ENCODE assay signal across 8 cellular contexts in genomic region chr4:106315476-106315967, GRCh38. TPM values are rescaled to one million over a fixed set of nuclear protein-coding genes. Genes with fewer than 3 reads are reported as not detected.
DNase-seq lines count a peak whose midpoint lies in the region; ATAC-seq and TF ChIP-seq lines count a peak whose summit lies in the region.

No MANE protein-coding gene starts in this region.

- H3K4me1 Mint-ChIP-seq in endodermal cell, result peaks cover 12% of the 10 kb centered on the region
- peaks cover 10 to 24% of the 10 kb centered on the region in 2 donors for H3K4me1 Mint-ChIP-seq in natural killer cell treated with Interleukin-12 subunit alpha and Interleukin-12 subunit beta and Interleukin-15 and Interleukin-18, amount 100 ng/mL, for 72 hours (ENCODE audit: low read depth in 2 of 2)

- TF ChIP-seq CTCF in endodermal cell (conservative IDR thresholded peaks at IDR 0.05), result no peak

- WGBS in endodermal cell (ENCODE audit: insufficient coverage in 1 of 2, insufficient read length in 1 of 2), 2 experiments, result 0% methylated on average over 3 to 13 of the region's 13 CpGs

- peaks cover 4% of the 10 kb centered on the region for H3K36me3 ChIP-seq in SK-N-MC (ENCODE audit: insufficient read depth, low read length)
- peaks cover 7% of the 10 kb centered on the region for H3K36me3 ChIP-seq in endodermal cell (ENCODE audit: control insufficient read depth, insufficient read depth, low read length)

- H3K9me3 ChIP-seq in SK-N-MC (ENCODE audit: low read depth, low read length) (no peaks in the 10 kb centered on the region), endodermal cell (ENCODE audit: control insufficient read depth, low read length) (peaks cover 4% of the 10 kb centered on the region)

- no peak overlapping the region for H3K27ac Mint-ChIP-seq in endodermal cell
- H3K27ac Mint-ChIP-seq in natural killer cell treated with Interleukin-12 subunit alpha and Interleukin-12 subunit beta and Interleukin-15 and Interleukin-18, amount 100 ng/mL, for 72 hours, result no peak overlapping the region

- H3K4me3 Mint-ChIP-seq in endodermal cell, result no peak overlapping the region
- no peak overlapping the region for H3K4me3 Mint-ChIP-seq in natural killer cell treated with Interleukin-12 subunit alpha and Interleukin-12 subunit beta and Interleukin-15 and Interleukin-18, amount 100 ng/mL, for 72 hours

- peaks cover 11% of the 10 kb centered on the region for H3K36me3 Mint-ChIP-seq in endodermal cell (ENCODE audit: low read depth)
- peaks cover 4% of the 10 kb centered on the region for H3K36me3 Mint-ChIP-seq in natural killer cell treated with Interleukin-12 subunit alpha and Interleukin-12 subunit beta and Interleukin-15 and Interleukin-18, amount 100 ng/mL, for 72 hours

- H3K9me3 Mint-ChIP-seq in endodermal cell, result peaks cover 7% of the 10 kb centered on the region
- no peaks in the 10 kb centered on the region for H3K9me3 Mint-ChIP-seq in natural killer cell treated with Interleukin-12 subunit alpha and Interleukin-12 subunit beta and Interleukin-15 and Interleukin-18, amount 100 ng/mL, for 72 hours

- no peaks in the 10 kb centered on the region for H3K27me3 Mint-ChIP-seq in endodermal cell (ENCODE audit: insufficient read depth)
- no peaks in the 10 kb centered on the region for H3K27me3 Mint-ChIP-seq in natural killer cell treated with Interleukin-12 subunit alpha and Interleukin-12 subunit beta and Interleukin-15 and Interleukin-18, amount 100 ng/mL, for 72 hours

- peak; percentile 24 for ATAC-seq in GM19351 (IDR thresholded peaks at IDR 0.05; ENCODE audit: unreplicated experiment)
- peak; percentile 30 for ATAC-seq in HG03432 (IDR thresholded peaks at IDR 0.05; ENCODE audit: unreplicated experiment)
- peak; percentile 17 to 49 for ATAC-seq in natural killer cell treated with Interleukin-12 subunit alpha and Interleukin-12 subunit beta and Interleukin-15 and Interleukin-18, amount 100 ng/mL, for 72 hours

- DNase-seq in Caki2 (ENCODE audit: low read depth) (peak; percentile 67), SK-N-MC (ENCODE audit: low read depth, low spot score) (no peak), endodermal cell (no peak), NK-92 (lab: John Stamatoyannopoulos, UW; ENCODE audit: unreplicated experiment) (no peak)
- DNase-seq in natural killer cell treated with Interleukin-12 subunit alpha and Interleukin-12 subunit beta and Interleukin-15 and Interleukin-18, amount 100 ng/mL, for 72 hours (ENCODE audit: low spot score), result no peak
- DNase-seq in activated effector memory CD4-positive, alpha-beta T cell treated with Interleukin-2 at 50 U/mL for 16 hours, result no peak

- no peaks in the 10 kb centered on the region for H3K4me1 ChIP-seq in endodermal cell (ENCODE audit: control insufficient read depth, insufficient read depth, low read length)

- peak overlapping the region; percentile 98 for H3K9ac ChIP-seq in SK-N-MC (ENCODE audit: insufficient read length)
- peak overlapping the region; percentile 97 for H3K9ac ChIP-seq in endodermal cell (ENCODE audit: extremely low read depth, low read length, poor library complexity, severe bottlenecking)

- in situ Hi-C loops in Caki2 (cut with HindIII; ENCODE audit: low pct_unique_long_range_greater_than_20kb, low sequenced_read_pairs), result no loop called here

- H3K27ac ChIP-seq in SK-N-MC (peak overlapping the region; percentile 96), endodermal cell (ENCODE audit: low read depth, low read length) (peak overlapping the region; percentile 97)

- H3K27me3 ChIP-seq in endodermal cell (ENCODE audit: control insufficient read depth, insufficient read depth, low read length, poor library complexity, severe bottlenecking), result no peaks in the 10 kb centered on the region

- H3K4me3 ChIP-seq in SK-N-MC (peak overlapping the region; percentile 96), endodermal cell (ENCODE audit: low read length) (peak overlapping the region; percentile 96)

RNA-seq across cellular contexts. Expression of gene TBCK, which starts 0.5 kb away (rescaled TPM):
- total RNA-seq in Caki2 (2014; rRNA removed; shearing (Covaris generic); ENCODE audit: low replicate concordance), result 4.9 and 12.9 TPM in 2 replicates
- 10 to 100 TPM; 48.3 to 52.9 TPM for total RNA-seq in endodermal cell
- polyA plus RNA-seq in endodermal cell (2013, experiment 1 of 2), result 30.0 TPM
- 28.4 TPM for polyA plus RNA-seq in endodermal cell (2013, experiment 2 of 2)
- total RNA-seq in natural killer cell treated with Interleukin-12 subunit alpha and Interleukin-12 subunit beta and Interleukin-15 and Interleukin-18, amount 100 ng/mL, for 72 hours, result 10 to 100 TPM; 31.3 to 46.1 TPM

RNA-seq across cellular contexts. Expression of gene AIMP1, which starts 0.8 kb away (rescaled TPM):
- total RNA-seq in Caki2 (2014; rRNA removed; shearing (Covaris generic); ENCODE audit: low replicate concordance), result 34.1 and 48.5 TPM in 2 replicates
- total RNA-seq in endodermal cell, result 10 to 100 TPM; 46.0 to 58.9 TPM
- 44.3 TPM for polyA plus RNA-seq in endodermal cell (2013, experiment 1 of 2)
- polyA plus RNA-seq in endodermal cell (2013, experiment 2 of 2), result 46.6 TPM
- total RNA-seq in natural killer cell treated with Interleukin-12 subunit alpha and Interleukin-12 subunit beta and Interleukin-15 and Interleukin-18, amount 100 ng/mL, for 72 hours, result 10 to 100 TPM; 51.0 to 54.4 TPM

RNA-seq across cellular contexts. Expression of gene GIMD1, which starts 53.1 kb away (rescaled TPM):
- total RNA-seq in Caki2 (2014; rRNA removed; shearing (Covaris generic); ENCODE audit: low replicate concordance), result not detected in 2 replicates
- total RNA-seq in endodermal cell, result not detected
- not detected for polyA plus RNA-seq in endodermal cell (2013, experiment 1 of 2)
- not detected for polyA plus RNA-seq in endodermal cell (2013, experiment 2 of 2)
- total RNA-seq in natural killer cell treated with Interleukin-12 subunit alpha and Interleukin-12 subunit beta and Interleukin-15 and Interleukin-18, amount 100 ng/mL, for 72 hours, result not detected
